ENCODE assay signal across 1 cellular context in the genomic region with DNA sequence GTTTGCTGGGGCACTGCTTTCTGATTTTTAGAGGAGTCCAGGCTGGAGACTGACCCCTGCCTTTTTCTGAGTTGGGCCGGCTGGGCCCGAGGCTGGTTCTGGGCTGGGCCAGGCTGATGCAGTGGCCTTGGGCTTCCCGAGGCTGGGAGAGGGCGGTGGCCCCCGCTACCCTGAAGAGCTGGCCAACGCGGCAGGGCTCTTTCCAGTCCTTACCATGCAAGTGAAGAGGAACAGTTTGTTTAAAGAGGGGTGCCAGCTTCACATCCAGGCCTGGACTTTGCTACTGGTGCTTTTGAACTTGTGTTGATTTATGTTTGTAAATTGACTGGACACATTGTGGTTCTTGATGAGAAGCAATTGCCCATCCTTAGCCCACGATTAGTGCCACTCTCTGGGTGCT.
A peak's percentile ranks its signal among the peaks of the same experiment; 100 is the strongest.
TF ChIP-seq lines count a peak whose summit lies in the region.

No MANE protein-coding gene starts in this region.

TF ChIP-seq in HepG2, 621 proteins besides CTCF, POLR2A, EP300 and RAD21 (continued from another document):
- TF ChIP-seq NCOA2 (CRISPR knock-in tag; IDR thresholded peaks at IDR 0.05): no peak
- TF ChIP-seq ZNF234 (CRISPR knock-in tag; conservative IDR thresholded peaks at IDR 0.05): no peak
- TF ChIP-seq GATAD2A (CRISPR knock-in tag; IDR thresholded peaks at IDR 0.05): peak; percentile 71
- peak; percentile 61 for TF ChIP-seq SAP130 (CRISPR knock-in tag; IDR thresholded peaks at IDR 0.05; ENCODE audit: low read depth)
- TF ChIP-seq EEA1 (CRISPR knock-in tag; IDR thresholded peaks at IDR 0.05; ENCODE audit: borderline replicate concordance): no peak
- no peak for TF ChIP-seq FOXA1 (IDR thresholded peaks at IDR 0.05)
- TF ChIP-seq FOXA1 (CRISPR knock-in tag; IDR thresholded peaks at IDR 0.05): no peak
- peak; percentile 66; the same call in 1 of the 2 replicates for TF ChIP-seq HDAC2 (CRISPR knock-in tag; IDR thresholded peaks at IDR 0.05)
- no peak for TF ChIP-seq GZF1 (CRISPR knock-in tag; IDR thresholded peaks at IDR 0.05)
- TF ChIP-seq ZGPAT (CRISPR knock-in tag; IDR thresholded peaks at IDR 0.05): 0 out of 2 replicates have a peak, but pooled peaks have one; percentile 30
- peak; percentile 65 for TF ChIP-seq ZNF687 (CRISPR knock-in tag; IDR thresholded peaks at IDR 0.05)
- peak; percentile 60; the same call in 1 of the 2 replicates for TF ChIP-seq HNRNPL (IDR thresholded peaks at IDR 0.05; ENCODE audit: low read depth, low read length)
- TF ChIP-seq MXD3 (CRISPR knock-in tag; IDR thresholded peaks at IDR 0.05): no peak
- no peak for TF ChIP-seq XBP1 (CRISPR knock-in tag; IDR thresholded peaks at IDR 0.05)
- TF ChIP-seq PHF21A (CRISPR knock-in tag; IDR thresholded peaks at IDR 0.05): peak; percentile 54; the same call in 1 of the 2 replicates
